Comparison of ENCODE assay signal across 24 cellular contexts in genomic region chr2:79191081-79191480, GRCh38. TPM values are rescaled to one million over a fixed set of nuclear protein-coding genes. Genes with fewer than 3 reads are reported as not detected.
DNase-seq lines count a peak whose midpoint lies in the region; ATAC-seq, FAIRE-seq and TF ChIP-seq lines count a peak whose summit lies in the region.
"Had no signal": no experiment of that assay in that cellular context is flagged by ENCODE, and none has a peak within 500 bp of the region (broad histone marks: within the 10 kb centered on the region; RNA-seq: fewer than 3 reads in every experiment).

No MANE protein-coding gene starts in this region.

- CTCF ChIA-PET in CD4-positive, alpha-beta T cell (lab: Charles Lee): no interaction called here

- no peak overlapping the region for H4K8ac ChIP-seq in neuronal stem cell (ENCODE audit: low read depth, low read length)

- no peaks in the 10 kb centered on the region for H3K79me1 ChIP-seq in neuronal stem cell (ENCODE audit: low read depth, low read length)

- no peak overlapping the region for H2BK15ac ChIP-seq in neuronal stem cell (ENCODE audit: low read length)

- no peak overlapping the region for H2BK120ac ChIP-seq in neuronal stem cell (ENCODE audit: low read depth, low read length)

- peak overlapping the region; percentile 30 for H3K27ac Mint-ChIP-seq in astrocyte (ENCODE audit: unreplicated experiment)
- no peak overlapping the region for H3K27ac Mint-ChIP-seq in CD4-positive, alpha-beta T cell
- H3K27ac Mint-ChIP-seq: CD4-positive, CD25-positive, alpha-beta regulatory T cell had no signal

- H4K91ac ChIP-seq in neuronal stem cell (ENCODE audit: low read depth, low read length, poor library complexity): no peak overlapping the region

- H2AK5ac ChIP-seq in neuronal stem cell (ENCODE audit: low read depth, low read length): no peak overlapping the region

- TF ChIP-seq POLR2A in heart left ventricle (IDR thresholded peaks at IDR 0.05): no peak

- H3K27ac ChIP-seq in astrocyte (ENCODE audit: low read depth, low read length) (no peak overlapping the region), neuronal stem cell (replicated peaks; ENCODE audit: low read length) (no peak overlapping the region), heart left ventricle (no peak overlapping the region)
- no peak overlapping the region for H3K27ac ChIP-seq in CD4-positive, alpha-beta T cell (ENCODE audit: low read depth, low read length)

- no peak overlapping the region for H2BK12ac ChIP-seq in neuronal stem cell (ENCODE audit: low read length)

- no peak overlapping the region for H3K14ac ChIP-seq in neuronal stem cell (ENCODE audit: low read length)

- H3K4me1 ChIP-seq in astrocyte (ENCODE audit: insufficient read depth, low read length) (no peaks in the 10 kb centered on the region), neuronal stem cell (ENCODE audit: control insufficient read depth in 2 of 2, insufficient read depth in 1 of 2, low read depth in 1 of 2, low read length in 2 of 2) (peaks cover 0 to 10% of the 10 kb centered on the region in 2 donors), heart left ventricle (no peaks in the 10 kb centered on the region)

- H2BK5ac ChIP-seq in neuronal stem cell (ENCODE audit: low read length): no peak overlapping the region

- peaks cover 3% of the 10 kb centered on the region for H3K9me3 Mint-ChIP-seq in astrocyte (ENCODE audit: unreplicated experiment)
- peaks cover 5% of the 10 kb centered on the region for H3K9me3 Mint-ChIP-seq in CD4-positive, alpha-beta T cell

- intact Hi-C loops in CD4-positive, alpha-beta T cell (cut with DNase I, micrococcal nuclease): no loop called here
- intact Hi-C loops in heart left ventricle (cut with DNase I): no loop called here

- H3K4me3 ChIP-seq in astrocyte (ENCODE audit: insufficient read depth, low read depth, low read length): no peak overlapping the region
- no peak overlapping the region for H3K4me3 ChIP-seq in neuronal stem cell (ENCODE audit: low read length in 2 of 2)
- no peak overlapping the region for H3K4me3 ChIP-seq in heart left ventricle

- H3K27me3 ChIP-seq in astrocyte (ENCODE audit: insufficient read depth, low read length): no peaks in the 10 kb centered on the region
- H3K27me3 ChIP-seq in neuronal stem cell (ENCODE audit: control insufficient read depth in 3 of 3, insufficient read depth in 3 of 3, low read depth in 1 of 3, low read length in 3 of 3): no peaks in the 10 kb centered on the region
- H3K27me3 ChIP-seq in CD4-positive, alpha-beta T cell (ENCODE audit: control insufficient read depth, insufficient read depth, low read length): no peaks in the 10 kb centered on the region
- peaks cover 0 to 4% (median 0%) of the 10 kb centered on the region in 9 donors for H3K27me3 ChIP-seq in heart left ventricle

- H4K20me1 ChIP-seq in astrocyte (ENCODE audit: insufficient read depth, low read length): no peaks in the 10 kb centered on the region

- peak overlapping the region; percentile 25 for H3K18ac ChIP-seq in neuronal stem cell (ENCODE audit: low read length)

- no peak overlapping the region for H3K23ac ChIP-seq in neuronal stem cell (ENCODE audit: low read depth, low read length, poor library complexity)

- no peaks in the 10 kb centered on the region for H3K36me3 Mint-ChIP-seq in astrocyte (ENCODE audit: low read depth, unreplicated experiment)
- no peaks in the 10 kb centered on the region for H3K36me3 Mint-ChIP-seq in CD4-positive, alpha-beta T cell (ENCODE audit: low read depth)
- H3K36me3 Mint-ChIP-seq: CD4-positive, CD25-positive, alpha-beta regulatory T cell had no signal

- POLR2A ChIA-PET in CD4-positive, alpha-beta T cell (lab: Charles Lee): no interaction called here

- no CpG with 5 or more reads among the region's 1 CpG for WGBS in neuronal stem cell (ENCODE audit: extremely low coverage in 2 of 2, insufficient read length in 2 of 2, insufficient replicate concordance in 1 of 2), 2 donors
- 57 to 87% (median 66%) methylated on average over 1 of the region's 1 CpG for WGBS in heart left ventricle, 4 donors

- H3K4ac ChIP-seq in neuronal stem cell (ENCODE audit: low read length): no peak overlapping the region

- H3K36me3 ChIP-seq in astrocyte (ENCODE audit: insufficient read depth, low read length): no peaks in the 10 kb centered on the region
- no peaks in the 10 kb centered on the region for H3K36me3 ChIP-seq in neuronal stem cell (replicated peaks in 1 of 2; ENCODE audit: control insufficient read depth in 2 of 2, insufficient read depth in 2 of 2, low read length in 2 of 2)
- no peaks in the 10 kb centered on the region for H3K36me3 ChIP-seq in heart left ventricle

- TF ChIP-seq CTCF in astrocyte (IDR thresholded peaks at IDR 0.05; ENCODE audit: insufficient read depth, low read depth, low read length) (no peak), heart left ventricle (IDR thresholded peaks at IDR 0.05) (no peak)
- TF ChIP-seq CTCF in CD4-positive, alpha-beta T cell (IDR thresholded peaks at IDR 0.05): no peak

- no peak overlapping the region for H3K4me3 Mint-ChIP-seq in astrocyte (ENCODE audit: unreplicated experiment)
- H3K4me3 Mint-ChIP-seq in CD4-positive, alpha-beta T cell: no peak overlapping the region
- H3K4me3 Mint-ChIP-seq: CD4-positive, CD25-positive, alpha-beta regulatory T cell had no signal

- no peak overlapping the region for H2AFZ ChIP-seq in astrocyte (ENCODE audit: low read depth, low read length)
- no peak overlapping the region for H2AFZ ChIP-seq in neuronal stem cell (ENCODE audit: low read length)

- H3K4me2 ChIP-seq in astrocyte (ENCODE audit: low read length): no peak overlapping the region
- no peak overlapping the region for H3K4me2 ChIP-seq in neuronal stem cell (ENCODE audit: insufficient read depth, low read length, poor library complexity, severe bottlenecking)

- no peak for DNase-seq in astrocyte (ENCODE audit: low read depth)
- peak; percentile 78 for DNase-seq in kidney tubule cell (ENCODE audit: low spot score)
- no peak for DNase-seq in neuronal stem cell (ENCODE audit: low spot score)
- DNase-seq in activated T-cell treated with anti-CD3 and anti-CD28 coated beads for 4 hours: no peak
- no peak for DNase-seq in CD4-positive, alpha-beta T cell
- no peak for DNase-seq in heart left ventricle
- no peak for DNase-seq in Kasumi-1 (lab: John Stamatoyannopoulos, UW)
- DNase-seq: CD4-positive, CD25-positive, alpha-beta regulatory T cell; COR-L47; DND-41; KG1; NCI-H1092 treated with DMSO at 0.1 percent for 48 hours; NCI-H1436 treated with DMSO at 0.1 percent for 48 hours; NCI-H1930; NCI-H2227 treated with DMSO at 0.1 percent for 48 hours; NCI-H510A; NK-92 treated with Interleukin-12 subunit alpha and Interleukin-12 subunit beta, amount 100 ng/mL, for 24 hours; SIG-M5 had no signal

- no peak for ATAC-seq in CD4-positive, alpha-beta T cell (ENCODE audit: poor library complexity)
- no peak for ATAC-seq in heart left ventricle
- ATAC-seq: SK-N-SH treated with all-trans-retinoic acid at 6 μM for 48 hours had no signal

- no peak overlapping the region for H3K9ac ChIP-seq in astrocyte (ENCODE audit: low read length)
- H3K9ac ChIP-seq in neuronal stem cell (ENCODE audit: low read depth, low read length, poor library complexity): no peak overlapping the region

- H3K9me3 ChIP-seq in astrocyte (ENCODE audit: insufficient read depth, low read depth, low read length): no peaks in the 10 kb centered on the region
- no peaks in the 10 kb centered on the region for H3K9me3 ChIP-seq in neuronal stem cell (replicated peaks in 1 of 2; ENCODE audit: control insufficient read depth in 2 of 2, insufficient read depth in 1 of 2, low read depth in 1 of 2, low read length in 2 of 2)
- no peaks in the 10 kb centered on the region for H3K9me3 ChIP-seq in CD4-positive, alpha-beta T cell (ENCODE audit: control insufficient read depth, low read length)
- no peaks in the 10 kb centered on the region for H3K9me3 ChIP-seq in heart left ventricle

- no peaks in the 10 kb centered on the region for H3K79me2 ChIP-seq in astrocyte (ENCODE audit: insufficient read depth, low read length)

- no peak for FAIRE-seq in astrocyte (lab: Jason Lieb, UNC)
- FAIRE-seq: GM18507, H1, HTR-8/SVneo had no signal

- H3K27me3 Mint-ChIP-seq in astrocyte (ENCODE audit: low read depth, unreplicated experiment): no peaks in the 10 kb centered on the region
- H3K27me3 Mint-ChIP-seq in CD4-positive, alpha-beta T cell: no peaks in the 10 kb centered on the region
- H3K27me3 Mint-ChIP-seq: CD4-positive, CD25-positive, alpha-beta regulatory T cell had no signal

- peaks cover 2% of the 10 kb centered on the region for H3K4me1 Mint-ChIP-seq in astrocyte (ENCODE audit: low read depth, unreplicated experiment)
- H3K4me1 Mint-ChIP-seq in CD4-positive, alpha-beta T cell (ENCODE audit: low read depth): no peaks in the 10 kb centered on the region
- H3K4me1 Mint-ChIP-seq: CD4-positive, CD25-positive, alpha-beta regulatory T cell had no signal

RNA-seq across cellular contexts. Expression of gene REG3A, which starts 31.5 kb away (rescaled TPM):
- total RNA-seq in astrocyte (not detected in 2 replicates), heart left ventricle (not detected)
- polyA plus RNA-seq in neuronal stem cell (2013, experiment 1 of 2): not detected
- polyA plus RNA-seq in neuronal stem cell (2013, experiment 2 of 2): not detected
- not detected for total RNA-seq in CD4-positive, alpha-beta T cell
- 1 to 10 TPM in 1 of 2 donors, under 1 TPM in 1; 0.27 to 1.3 TPM for polyA plus RNA-seq in heart left ventricle
- total RNA-seq: A673; CD4-positive, CD25-positive, alpha-beta regulatory T cell; H1 had no signal
- polyA plus RNA-seq: BJ; CD4-positive, CD25-positive, alpha-beta regulatory T cell; H1 had no signal
